Comparison of ENCODE assay signal across 9 cellular contexts in the genomic region with DNA sequence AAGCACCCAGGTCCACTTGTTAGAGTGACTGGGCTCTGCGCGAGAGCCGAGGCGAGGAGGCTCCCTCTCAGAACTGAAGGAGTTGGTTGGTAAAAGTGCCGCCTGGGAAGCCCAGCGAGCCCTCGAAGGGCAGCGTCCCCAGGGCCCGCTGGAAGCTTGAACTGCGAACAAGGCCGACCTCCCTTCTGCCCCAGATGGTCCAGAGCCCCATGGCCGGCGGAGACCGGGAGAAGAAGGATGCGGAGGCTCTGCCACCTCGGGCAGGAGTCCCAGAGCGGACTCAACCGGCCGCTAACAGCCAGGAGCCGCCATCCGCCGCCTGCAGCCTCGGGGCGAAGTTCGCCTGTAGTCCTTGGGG.
DNase-seq lines count a peak whose midpoint lies in the region; ATAC-seq, FAIRE-seq and TF ChIP-seq lines count a peak whose summit lies in the region.
"Had no signal": no experiment of that assay in that cellular context is flagged by ENCODE, and none has a peak within 500 bp of the region (broad histone marks: within the 10 kb centered on the region; RNA-seq: fewer than 3 reads in every experiment).

No MANE protein-coding gene starts in this region.

- H3K9ac ChIP-seq in HUES64 (ENCODE audit: low read depth, low read length) (no peak overlapping the region), H1 (replicated peaks in 1 of 4; ENCODE audit: extremely low read depth in 1 of 4, low read depth in 3 of 4, low read length in 3 of 4) (no peak overlapping the region)

- H3K23me2 ChIP-seq in H1 (ENCODE audit: low read depth, low read length): peaks cover 3% of the 10 kb centered on the region; the same call in 1 of the 2 replicates

- no peak for DNase-seq in CD4-positive, alpha-beta T cell
- DNase-seq in H1 (ENCODE audit: low read depth in 1 of 2, low spot score in 2 of 2) (peak in 1 of 2 experiments; percentile 61), osteocyte (ENCODE audit: extremely low spot score, unreplicated experiment) (no peak), NCI-H524 treated with DMSO at 0.1 percent for 48 hours (lab: John Stamatoyannopoulos, UW) (no peak), NCI-H526 (lab: John Stamatoyannopoulos, UW) (no peak)
- no peak for DNase-seq in activated effector memory CD4-positive, alpha-beta T cell treated with anti-CD3 and anti-CD28 coated beads, Interleukin-2, amount 50 U/mL, for 16 hours

- no peak overlapping the region for H4K8ac ChIP-seq in H1 (ENCODE audit: extremely low read depth, insufficient read depth, low read length)

- no peak for ATAC-seq in CD4-positive, alpha-beta T cell (ENCODE audit: poor library complexity)
- no peak for ATAC-seq in HG03460 (IDR thresholded peaks at IDR 0.05; ENCODE audit: unreplicated experiment)

- no peak for FAIRE-seq in H1 (lab: Jason Lieb, UNC)

- no peak overlapping the region for H2BK15ac ChIP-seq in H1 (ENCODE audit: low read length)

- H3K18ac ChIP-seq in H1 (ENCODE audit: extremely low read depth, low read length): no peak overlapping the region

- TF ChIP-seq RAD21 in H1 (IDR thresholded peaks at IDR 0.05 in 1 of 2, conservative IDR thresholded peaks at IDR 0.05 in 1 of 2; ENCODE audit: low read depth in 2 of 2, low read length in 2 of 2): no peak

- peaks cover 45% of the 10 kb centered on the region for H3K27me3 Mint-ChIP-seq in CD4-positive, alpha-beta T cell
- peaks cover 55% of the 10 kb centered on the region for H3K27me3 Mint-ChIP-seq in osteocyte (ENCODE audit: unreplicated experiment)

- WGBS in HUES64: 0% methylated on average over 25 of the region's 25 CpGs
- 0% methylated on average over 11 of the region's 25 CpGs; no CpG with 5 or more reads in 1 of the 2 experiments for WGBS in H1 (ENCODE audit: extremely low coverage in 1 of 2, insufficient coverage in 1 of 2, insufficient read length in 1 of 2, insufficient replicate concordance in 2 of 2, low coverage in 1 of 2, low lambda C conversion rate in 2 of 2, missing lambda C conversion rate in 1 of 2), 2 experiments

- no peak overlapping the region for H2BK20ac ChIP-seq in H1 (ENCODE audit: low read length)

- no peak overlapping the region for H3K56ac ChIP-seq in H1 (replicated peaks; ENCODE audit: insufficient read length, low read depth, low read length)

- no peak for TF ChIP-seq EP300 in H1 (IDR thresholded peaks at IDR 0.05; ENCODE audit: borderline replicate concordance in 1 of 2, low read depth in 2 of 2, low read length in 2 of 2)

- POLR2A ChIA-PET in CD4-positive, alpha-beta T cell (lab: Charles Lee): interaction anchor here (0.6 kb wide), 1 partner anchor 318 kb away, joined by 3 read pairs; no protein-coding TSS in a partner anchor
- POLR2A ChIA-PET in H1 (lab: Charles Lee; ENCODE audit: partially characterized antibody): interaction anchor here (1.0 to 3.6 kb wide), 2 partner anchors 179 to 182 kb away, joined by 3 to 14 read pairs; no protein-coding TSS in a partner anchor

- no peaks in the 10 kb centered on the region for H3K36me3 ChIP-seq in HUES64 (ENCODE audit: insufficient read depth, low read length)
- no peaks in the 10 kb centered on the region for H3K36me3 ChIP-seq in H1 (ENCODE audit: control insufficient read depth in 2 of 4, insufficient read depth in 4 of 4, low read length in 3 of 4)

- H3K4me1 ChIP-seq in HUES64 (ENCODE audit: insufficient read depth, low read length): peaks cover 19% of the 10 kb centered on the region
- no peaks in the 10 kb centered on the region; a peak in 1 of 7 replicates for H3K4me1 ChIP-seq in H1 (replicated peaks in 1 of 4; ENCODE audit: control insufficient read depth in 3 of 4, insufficient read depth in 4 of 4, low read length in 3 of 4)

- H3K79me1 ChIP-seq in H1 (ENCODE audit: low read depth, low read length): no peaks in the 10 kb centered on the region

- TF ChIP-seq CTCF in CD4-positive, alpha-beta T cell (IDR thresholded peaks at IDR 0.05): no peak
- TF ChIP-seq CTCF in H1 (IDR thresholded peaks at IDR 0.05; ENCODE audit: control extremely low read depth in 1 of 3, insufficient read depth in 1 of 3, low read depth in 1 of 3, low read length in 3 of 3) (no peak), osteocyte (IDR thresholded peaks at IDR 0.05) (no peak)

- intact Hi-C loops in CD4-positive, alpha-beta T cell (cut with DNase I, micrococcal nuclease): no loop called here

- no peaks in the 10 kb centered on the region for H3K79me2 ChIP-seq in H1 (ENCODE audit: control insufficient read depth in 1 of 2, insufficient read depth in 2 of 2, low read length in 2 of 2)

- H4K91ac ChIP-seq in H1 (replicated peaks; ENCODE audit: insufficient read length, low read length): no peak overlapping the region

- no peak overlapping the region for H2BK12ac ChIP-seq in H1 (ENCODE audit: low read depth, low read length)

- no peak overlapping the region for H3K27ac Mint-ChIP-seq in CD4-positive, alpha-beta T cell
- no peak overlapping the region for H3K27ac Mint-ChIP-seq in osteocyte (ENCODE audit: unreplicated experiment)
- H3K27ac Mint-ChIP-seq: activated naive CD4-positive, alpha-beta T cell treated with anti-CD3 and anti-CD28 coated beads, Interleukin-2, amount 50 U/mL, for 72 hours had no signal

- H3K4me3 Mint-ChIP-seq in CD4-positive, alpha-beta T cell: peak overlapping the region; percentile 89
- peak overlapping the region; percentile 78 for H3K4me3 Mint-ChIP-seq in osteocyte (ENCODE audit: unreplicated experiment)

- H3K36me3 Mint-ChIP-seq in CD4-positive, alpha-beta T cell (ENCODE audit: low read depth): no peaks in the 10 kb centered on the region
- H3K36me3 Mint-ChIP-seq in osteocyte (ENCODE audit: unreplicated experiment): no peaks in the 10 kb centered on the region

- no peak overlapping the region for H3K14ac ChIP-seq in H1 (ENCODE audit: insufficient read length)

- H4K20me1 ChIP-seq in H1 (replicated peaks in 1 of 2; ENCODE audit: control insufficient read depth in 1 of 2, insufficient read depth in 2 of 2, low read length in 2 of 2): no peaks in the 10 kb centered on the region

- H3K4me3 ChIP-seq in HUES64 (ENCODE audit: low read length): peak overlapping the region; percentile 75
- H3K4me3 ChIP-seq in H1 (ENCODE audit: extremely low read depth in 1 of 4, insufficient read depth in 2 of 4, low read depth in 3 of 4, low read length in 4 of 4): peak overlapping the region; percentile 49 to 76 (median 60)

- no peak overlapping the region for H3K4ac ChIP-seq in H1 (replicated peaks; ENCODE audit: insufficient read length, low read depth, low read length)

- peak overlapping the region; percentile 83 to 95 for H3K4me2 ChIP-seq in H1 (ENCODE audit: insufficient read depth in 1 of 2, low read depth in 2 of 2, low read length in 2 of 2)

- CTCF ChIA-PET in CD4-positive, alpha-beta T cell (lab: Charles Lee): no interaction called here
- CTCF ChIA-PET in H1 (lab: Charles Lee; ENCODE audit: partially characterized antibody): interaction anchor here (2.0 kb wide), 1 partner anchor 71 kb away, joined by 4 read pairs; no protein-coding TSS in a partner anchor

- H3K27ac ChIP-seq in CD4-positive, alpha-beta T cell (ENCODE audit: low read depth, low read length): no peak overlapping the region
- no peak overlapping the region for H3K27ac ChIP-seq in HUES64 (ENCODE audit: low read depth, low read length)
- H3K27ac ChIP-seq in H1 (ENCODE audit: low read depth, low read length): no peak overlapping the region

- H3K4me1 Mint-ChIP-seq in CD4-positive, alpha-beta T cell (ENCODE audit: low read depth): peaks cover 27% of the 10 kb centered on the region
- peaks cover 25% of the 10 kb centered on the region for H3K4me1 Mint-ChIP-seq in osteocyte (ENCODE audit: unreplicated experiment)

- no peaks in the 10 kb centered on the region for H3K9me3 ChIP-seq in CD4-positive, alpha-beta T cell (ENCODE audit: control insufficient read depth, low read length)
- H3K9me3 ChIP-seq in HUES64 (ENCODE audit: insufficient read depth, low read depth, low read length) (no peaks in the 10 kb centered on the region), H1 (ENCODE audit: insufficient read depth in 2 of 2, low read depth in 1 of 2, low read length in 1 of 2) (no peaks in the 10 kb centered on the region)

- H2BK5ac ChIP-seq in H1 (ENCODE audit: low read depth, low read length): no peak overlapping the region

- H3K9me3 Mint-ChIP-seq in CD4-positive, alpha-beta T cell: no peaks in the 10 kb centered on the region
- H3K9me3 Mint-ChIP-seq in osteocyte (ENCODE audit: unreplicated experiment): no peaks in the 10 kb centered on the region
- H3K9me3 Mint-ChIP-seq: activated naive CD4-positive, alpha-beta T cell treated with anti-CD3 and anti-CD28 coated beads, Interleukin-2, amount 50 U/mL, for 72 hours had no signal

- no peak overlapping the region for H2AK5ac ChIP-seq in H1 (ENCODE audit: low read depth, low read length)

- no peak overlapping the region for H2AFZ ChIP-seq in H1 (ENCODE audit: low read length)

- TF ChIP-seq POLR2A in H1 (IDR thresholded peaks at IDR 0.05; ENCODE audit: control extremely low read depth in 1 of 2, low read depth in 2 of 2, low read length in 2 of 2): no peak

- H2BK120ac ChIP-seq in H1 (replicated peaks; ENCODE audit: low read depth, low read length): no peak overlapping the region

- peaks cover 39% of the 10 kb centered on the region for H3K27me3 ChIP-seq in CD4-positive, alpha-beta T cell (ENCODE audit: control insufficient read depth, insufficient read depth, low read length)
- H3K27me3 ChIP-seq in HUES64 (ENCODE audit: insufficient read depth, low read length): peaks cover 40% of the 10 kb centered on the region
- peaks cover 2 to 22% (median 11%) of the 10 kb centered on the region in 4 experiments for H3K27me3 ChIP-seq in H1 (replicated peaks in 1 of 4; ENCODE audit: control insufficient read depth in 3 of 4, extremely low read depth in 1 of 4, insufficient read depth in 3 of 4, low read length in 3 of 4)

- H3K23ac ChIP-seq in H1 (ENCODE audit: insufficient read length): no peak overlapping the region

- H4K5ac ChIP-seq in H1 (ENCODE audit: insufficient read length, low read depth, low read length): no peak overlapping the region

TF ChIP-seq in H1, 55 proteins besides CTCF, POLR2A, EP300 and RAD21:
- TF ChIP-seq SRF (IDR thresholded peaks at IDR 0.05; ENCODE audit: low read depth, low read length) (no peak), KDM4A (IDR thresholded peaks at IDR 0.05; ENCODE audit: low read depth, low read length, severe bottlenecking) (peak; percentile 77)
